ENCODE assay signal across 16 cellular contexts in the genomic region with DNA sequence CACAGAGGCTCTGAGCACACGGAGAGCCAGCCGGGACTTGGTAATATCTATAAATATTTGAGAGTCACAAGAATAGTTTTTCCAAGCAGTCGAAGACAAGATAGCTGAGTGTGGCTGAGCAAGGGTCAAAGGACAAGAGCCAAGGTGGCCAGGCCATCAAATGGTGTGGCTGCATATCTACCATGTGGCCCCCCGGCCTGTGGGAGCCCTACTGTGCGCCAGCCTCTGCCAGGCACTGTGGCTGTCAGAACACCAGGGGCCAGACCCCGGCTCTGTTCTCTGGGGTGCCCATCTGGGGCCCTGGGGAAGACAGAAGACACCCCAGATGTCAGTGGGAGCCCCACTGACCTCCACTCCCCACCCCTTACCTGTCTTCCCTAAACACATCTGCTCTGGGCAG. TPM values are rescaled to one million over a fixed set of nuclear protein-coding genes. Genes with fewer than 3 reads are reported as not detected.
A peak's percentile ranks its signal among the peaks of the same experiment; 100 is the strongest.
DNase-seq lines count a peak whose midpoint lies in the region; ATAC-seq and TF ChIP-seq lines count a peak whose summit lies in the region.
"Had no signal": no experiment of that assay in that cellular context is flagged by ENCODE, and none has a peak within 500 bp of the region (broad histone marks: within the 10 kb centered on the region; RNA-seq: fewer than 3 reads in every experiment).

No MANE protein-coding gene starts in this region.

- H3K36me3 ChIP-seq in BLaER1 treated with 17β-estradiol and CSF1 and Interleukin-3, amounts not matched to agents 10 nM and 100 nM, result no peaks in the 10 kb centered on the region

- H3K9ac ChIP-seq in BLaER1 treated with 17β-estradiol and CSF1 and Interleukin-3, amounts not matched to agents 10 nM and 100 nM, result no peak overlapping the region
- H3K9ac ChIP-seq: GM23248 had no signal

- DNase-seq in neural crest cell (ENCODE audit: low read depth, low spot score) (no peak), NCI-H82 treated with DMSO at 0.1 percent for 48 hours (lab: John Stamatoyannopoulos, UW; ENCODE audit: unreplicated experiment) (no peak)
- DNase-seq in stimulated activated CD4-positive, alpha-beta T cell treated with anti-CD3 and anti-CD28 coated beads, Interleukin-2, amount 100 ng/mL, for 48 hours, result no peak
- DNase-seq: CD4-positive, alpha-beta T cell; CD8-positive, alpha-beta memory T cell; DMS 273 treated with DMSO at 0.1 percent for 48 hours; DMS79; EL; GDM1; GM23248; H7; HCEC 1CT had no signal

- peaks cover 36 to 68% (median 41%) of the 10 kb centered on the region in 11 experiments for H3K27me3 ChIP-seq in BLaER1 treated with 17β-estradiol and CSF1 and Interleukin-3, amounts not matched to agents 10 nM and 100 nM

- H3K36me3 Mint-ChIP-seq in brain (no peaks in the 10 kb centered on the region), neural crest cell (ENCODE audit: low read depth) (no peaks in the 10 kb centered on the region)
- H3K36me3 Mint-ChIP-seq: CD8-positive, alpha-beta memory T cell had no signal

- peak overlapping the region in 9 of 11 experiments; percentile 5 to 99 (median 97); a peak in 17 of 22 replicates for H3K4me2 ChIP-seq in BLaER1 treated with 17β-estradiol and CSF1 and Interleukin-3, amounts not matched to agents 10 nM and 100 nM

- H4K20me1 ChIP-seq in BLaER1 treated with 17β-estradiol and CSF1 and Interleukin-3, amounts not matched to agents 10 nM and 100 nM, result peaks cover 0 to 32% (median 7%) of the 10 kb centered on the region in 11 experiments; a peak in 12 of 22 replicates

- no peak overlapping the region for H3K27ac ChIP-seq in BLaER1 treated with 17β-estradiol and CSF1 and Interleukin-3, amounts not matched to agents 10 nM and 100 nM
- H3K27ac ChIP-seq: GM23248 had no signal

- H3K4me1 Mint-ChIP-seq in brain, result peaks cover 21% of the 10 kb centered on the region
- H3K4me1 Mint-ChIP-seq in neural crest cell, result no peaks in the 10 kb centered on the region

- H3K27ac Mint-ChIP-seq in brain (peak overlapping the region in 2 of 5 experiments; percentile 11 to 46), neural crest cell (ENCODE audit: unreplicated experiment) (no peak overlapping the region)
- H3K27ac Mint-ChIP-seq: CD4-positive, alpha-beta T cell had no signal

- H3K27me3 Mint-ChIP-seq in brain (peaks cover 43% of the 10 kb centered on the region), neural crest cell (ENCODE audit: low read depth) (peaks cover 53% of the 10 kb centered on the region)

- H3K4me3 ChIP-seq in BLaER1 treated with 17β-estradiol and CSF1 and Interleukin-3, amounts not matched to agents 10 nM and 100 nM, result no peak overlapping the region
- H3K4me3 ChIP-seq: GM12878, GM23248 had no signal

- H3K9me3 ChIP-seq in BLaER1 treated with 17β-estradiol and CSF1 and Interleukin-3, amounts not matched to agents 10 nM and 100 nM (replicated peaks in 1 of 11), result no peaks in the 10 kb centered on the region

- H3K4me1 ChIP-seq in BLaER1 treated with 17β-estradiol and CSF1 and Interleukin-3, amounts not matched to agents 10 nM and 100 nM, result peaks cover 21 to 92% (median 87%) of the 10 kb centered on the region in 10 experiments

- ATAC-seq in HG03097 (IDR thresholded peaks at IDR 0.05; ENCODE audit: low FRiP score, unreplicated experiment), result no peak
- ATAC-seq: GM12878 had no signal

- H3K4me3 Mint-ChIP-seq in brain (peak overlapping the region in 3 of 5 experiments; percentile 22 to 72 (median 25)), neural crest cell (peak overlapping the region; percentile 42)
- H3K4me3 Mint-ChIP-seq: CD4-positive, alpha-beta T cell had no signal

- H3K9me3 Mint-ChIP-seq in brain (peaks cover 0 to 3% (median 0%) of the 10 kb centered on the region in 5 experiments), neural crest cell (no peaks in the 10 kb centered on the region)
- H3K9me3 Mint-ChIP-seq: CD4-positive, alpha-beta T cell; CD8-positive, alpha-beta memory T cell had no signal

- TF ChIP-seq CTCF in brain (conservative IDR thresholded peaks at IDR 0.05) (no peak), neural crest cell (conservative IDR thresholded peaks at IDR 0.05) (no peak)

RNA-seq across cellular contexts. Expression of gene BEGAIN, which starts 22.7 kb away (rescaled TPM):
- 19.3 TPM for polyA plus RNA-seq in brain (ENCODE audit: insufficient read depth, low read depth, low replicate concordance)
- 3.0 and 4.8 TPM in 2 replicates for total RNA-seq in neural crest cell
